Comparison of ENCODE assay signal across 28 cellular contexts in the genomic region with DNA sequence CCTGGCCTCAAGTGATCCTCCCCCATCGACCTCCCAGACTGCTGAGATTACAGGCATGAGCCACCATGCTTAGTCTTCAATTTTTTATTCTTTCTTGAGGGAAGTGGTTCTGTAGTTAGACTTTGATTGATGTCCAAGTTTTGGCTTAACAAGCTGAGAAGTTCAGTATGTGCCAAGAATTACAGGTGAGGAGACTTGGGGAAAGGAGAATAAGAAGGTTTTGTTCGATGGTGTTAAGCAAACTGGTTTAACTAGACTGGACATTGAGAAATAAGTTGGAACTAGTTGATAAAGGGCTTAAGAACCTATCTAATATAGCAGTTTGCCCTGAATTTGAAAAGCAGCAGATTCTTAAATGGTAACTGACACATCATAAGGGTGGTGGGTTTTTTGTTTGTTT. TPM values are rescaled to one million over a fixed set of nuclear protein-coding genes. Genes with fewer than 3 reads are reported as not detected.
"Had no signal": no experiment of that assay in that cellular context is flagged by ENCODE, and none has a peak within 500 bp of the region (broad histone marks: within the 10 kb centered on the region; RNA-seq: fewer than 3 reads in every experiment).

No MANE protein-coding gene starts in this region.

- H3K4me1 Mint-ChIP-seq: mesothelial cell of epicardium; nephron; neural progenitor cell; stimulated activated effector memory CD8-positive, alpha-beta T cell treated with anti-CD3 and anti-CD28 coated beads, Interleukin-12 subunit alpha, Interleukin-12 subunit beta, amount 100 ng/mL, for 72 hours had no signal

- H3K4me3 ChIP-seq: gastrocnemius medialis, mucosa of descending colon, neural progenitor cell, smooth muscle cell, stomach, thyroid gland, vagina had no signal

- H3K4me1 ChIP-seq: gastrocnemius medialis, neural progenitor cell, parathyroid adenoma, stomach, vagina had no signal

- H3K9ac ChIP-seq: neural progenitor cell, parathyroid adenoma had no signal

- H3K27ac Mint-ChIP-seq: mesothelial cell of epicardium, nephron, neural progenitor cell, progenitor cell of endocrine pancreas had no signal

- H2AFZ ChIP-seq: neural progenitor cell, parathyroid adenoma had no signal

- H3K79me2 ChIP-seq: parathyroid adenoma had no signal

- H3K27me3 Mint-ChIP-seq: effector memory CD8-positive, alpha-beta T cell; naive thymus-derived CD4-positive, alpha-beta T cell; progenitor cell of endocrine pancreas had no signal

- H3K4me3 Mint-ChIP-seq: effector memory CD8-positive, alpha-beta T cell; mesothelial cell of epicardium; naive thymus-derived CD4-positive, alpha-beta T cell; nephron; neural progenitor cell; stimulated activated effector memory CD8-positive, alpha-beta T cell treated with anti-CD3 and anti-CD28 coated beads, Interleukin-12 subunit alpha, Interleukin-12 subunit beta, amount 100 ng/mL, for 72 hours had no signal

- H3K9me3 Mint-ChIP-seq: effector memory CD8-positive, alpha-beta T cell; naive thymus-derived CD4-positive, alpha-beta T cell; neural progenitor cell; stimulated activated effector memory CD8-positive, alpha-beta T cell treated with anti-CD3 and anti-CD28 coated beads, Interleukin-12 subunit alpha, Interleukin-12 subunit beta, amount 100 ng/mL, for 72 hours had no signal

- H3K27ac ChIP-seq: gastrocnemius medialis, neural progenitor cell, parathyroid adenoma, stomach, thyroid gland, vagina had no signal

- FAIRE-seq: endometrium, kidney had no signal

- H3K4me2 ChIP-seq: neural progenitor cell, smooth muscle cell had no signal

- H3K36me3 ChIP-seq: neural progenitor cell had no signal

- DNase-seq: cortex of kidney; effector memory CD8-positive, alpha-beta T cell; foreskin fibroblast; gastrocnemius medialis; head of caudate nucleus; kidney; mesenchymal stem cell; mucosa of descending colon; naive thymus-derived CD4-positive, alpha-beta T cell; stimulated activated CD4-positive, alpha-beta T cell treated with anti-CD3 and anti-CD28 coated beads, Interleukin-12 subunit alpha, Interleukin-12 subunit beta, amount 100 ng/mL, for 4 hours; stimulated activated CD4-positive, alpha-beta T cell treated with anti-CD3 and anti-CD28 coated beads, Interleukin-2, amount 100 ng/mL, for 24 hours; stimulated activated CD4-positive, alpha-beta T cell treated with anti-CD3 and anti-CD28 coated beads, Interleukin-4, amount 100 ng/mL, for 24 hours; stimulated activated naive CD4-positive, alpha-beta T cell treated with Interleukin-2 at 50 U/mL for 16 hours; stomach; thyroid gland; trophoblast cell had no signal

- ATAC-seq: effector memory CD8-positive, alpha-beta T cell; gastrocnemius medialis; left lobe of liver; mucosa of descending colon; naive thymus-derived CD4-positive, alpha-beta T cell; sciatic nerve; stimulated activated effector memory CD8-positive, alpha-beta T cell treated with anti-CD3 and anti-CD28 coated beads, Interleukin-12 subunit alpha, Interleukin-12 subunit beta, amount 100 ng/mL, for 72 hours had no signal

- H3K9me3 ChIP-seq: gastrocnemius medialis, mucosa of descending colon, stomach, thyroid gland, vagina had no signal

- H3K27me3 ChIP-seq: gastrocnemius medialis, neural progenitor cell, stomach, thyroid gland, vagina had no signal

RNA-seq across cellular contexts. Expression of gene PLEKHD1, which starts 32.6 kb away (rescaled TPM):
- total RNA-seq: left lobe of liver, lung microvascular endothelial cell, sciatic nerve, smooth muscle cell, vagina had no signal
